Comparison of ENCODE assay signal across 11 cellular contexts in genomic region chrX:19885732-19886131, GRCh38. TPM values are rescaled to one million over a fixed set of nuclear protein-coding genes. Genes with fewer than 3 reads are reported as not detected.
DNase-seq lines count a peak whose midpoint lies in the region; ATAC-seq and TF ChIP-seq lines count a peak whose summit lies in the region.
"Had no signal": no experiment of that assay in that cellular context is flagged by ENCODE, and none has a peak within 500 bp of the region (broad histone marks: within the 10 kb centered on the region; RNA-seq: fewer than 3 reads in every experiment).

No MANE protein-coding gene starts in this region.

- H3K9me3 ChIP-seq in CD8-positive, alpha-beta memory T cell (ENCODE audit: low read length), result no peaks in the 10 kb centered on the region
- no peaks in the 10 kb centered on the region for H3K9me3 ChIP-seq in HUES48 (ENCODE audit: control insufficient read depth, insufficient read depth, low read length)
- no peaks in the 10 kb centered on the region for H3K9me3 ChIP-seq in neural cell (ENCODE audit: low read length)
- H3K9me3 ChIP-seq in colonic mucosa, result no peaks in the 10 kb centered on the region
- H3K9me3 ChIP-seq: gastroesophageal sphincter had no signal

- no peak for TF ChIP-seq RAD21 in neural cell (conservative IDR thresholded peaks at IDR 0.05)

- POLR2A ChIA-PET in CD8-positive, alpha-beta memory T cell (lab: Charles Lee), result no interaction called here

- peak overlapping the region; percentile 51 for H3K4me2 ChIP-seq in neural cell (ENCODE audit: low read length)

- H3K36me3 ChIP-seq in CD8-positive, alpha-beta memory T cell (ENCODE audit: insufficient read depth, low read length), result no peaks in the 10 kb centered on the region
- no peaks in the 10 kb centered on the region for H3K36me3 ChIP-seq in HUES48 (ENCODE audit: control insufficient read depth, insufficient read depth, low read length)
- H3K36me3 ChIP-seq in neural cell (ENCODE audit: insufficient read depth, low read length), result no peaks in the 10 kb centered on the region
- H3K36me3 ChIP-seq in colonic mucosa, result no peaks in the 10 kb centered on the region
- H3K36me3 ChIP-seq: gastroesophageal sphincter had no signal

- H3K4me3 ChIP-seq in CD8-positive, alpha-beta memory T cell (ENCODE audit: low read length), result no peak overlapping the region
- H3K4me3 ChIP-seq in HUES48 (ENCODE audit: low read depth, low read length), result peak overlapping the region; percentile 71; the same call in 1 of the 2 replicates
- peak overlapping the region; percentile 74 for H3K4me3 ChIP-seq in neural cell (ENCODE audit: low read length)
- no peak overlapping the region for H3K4me3 ChIP-seq in colonic mucosa

- no peak overlapping the region for H2AFZ ChIP-seq in neural cell (ENCODE audit: low read depth, low read length)
- H2AFZ ChIP-seq: parathyroid adenoma had no signal

- peak overlapping the region; percentile 6 to 91 (median 79) for H3K27ac Mint-ChIP-seq in CD8-positive, alpha-beta memory T cell
- H3K27ac Mint-ChIP-seq in activated naive CD8-positive, alpha-beta T cell treated with anti-CD3 and anti-CD28 coated beads, Interleukin-2, amount 50 U/mL, for 24 hours, result peak overlapping the region; percentile 70

- peaks cover 0 to 4% of the 10 kb centered on the region in 2 donors for H3K27me3 Mint-ChIP-seq in CD8-positive, alpha-beta memory T cell
- no peaks in the 10 kb centered on the region for H3K27me3 Mint-ChIP-seq in activated naive CD8-positive, alpha-beta T cell treated with anti-CD3 and anti-CD28 coated beads, Interleukin-2, amount 50 U/mL, for 24 hours

- no peak overlapping the region for H3K27ac ChIP-seq in CD8-positive, alpha-beta memory T cell (ENCODE audit: low read depth, low read length)
- H3K27ac ChIP-seq in HUES48 (ENCODE audit: low read depth, low read length), result no peak overlapping the region
- no peak overlapping the region for H3K27ac ChIP-seq in neural cell (ENCODE audit: low read length)
- H3K27ac ChIP-seq in colonic mucosa, result no peak overlapping the region
- H3K27ac ChIP-seq: parathyroid adenoma had no signal

- intact Hi-C loops in colonic mucosa (cut with DNase I), result loop anchor here (5.0 kb wide), 2 partner anchors 148 to 288 kb away; no protein-coding TSS in a partner anchor

- peaks cover 41 to 69% (median 57%) of the 10 kb centered on the region in 3 donors for H3K4me1 Mint-ChIP-seq in CD8-positive, alpha-beta memory T cell
- peaks cover 74% of the 10 kb centered on the region for H3K4me1 Mint-ChIP-seq in activated naive CD8-positive, alpha-beta T cell treated with anti-CD3 and anti-CD28 coated beads, Interleukin-2, amount 50 U/mL, for 24 hours

- DNase-seq in CD8-positive, alpha-beta memory T cell, result no peak
- no peak for DNase-seq in activated naive CD8-positive, alpha-beta T cell treated with anti-CD3 and anti-CD28 coated beads, Interleukin-2, amount 50 U/mL, for 24 hours
- DNase-seq in colonic mucosa, result no peak
- no peak for DNase-seq in 8988T
- DNase-seq in ureter (ENCODE audit: low spot score), result no peak
- DNase-seq: NCI-H510A had no signal

- TF ChIP-seq EP300 in neural cell (conservative IDR thresholded peaks at IDR 0.05; ENCODE audit: poor library complexity, severe bottlenecking), result no peak

- CTCF ChIA-PET in CD8-positive, alpha-beta memory T cell (lab: Charles Lee), result interaction anchor here (1.1 to 1.2 kb wide), 2 partner anchors 61 to 145 kb away, joined by 3 to 4 read pairs; no protein-coding TSS in a partner anchor

- H3K79me2 ChIP-seq in neural cell (replicated peaks; ENCODE audit: insufficient read depth, low read length), result peaks cover 5% of the 10 kb centered on the region
- H3K79me2 ChIP-seq: parathyroid adenoma had no signal

- no peaks in the 10 kb centered on the region for H3K9me2 ChIP-seq in neural cell (ENCODE audit: insufficient read depth, low read length)

- peaks cover 0 to 7% (median 3%) of the 10 kb centered on the region in 3 donors for H3K36me3 Mint-ChIP-seq in CD8-positive, alpha-beta memory T cell
- H3K36me3 Mint-ChIP-seq in activated naive CD8-positive, alpha-beta T cell treated with anti-CD3 and anti-CD28 coated beads, Interleukin-2, amount 50 U/mL, for 24 hours (ENCODE audit: low read depth), result peaks cover 9% of the 10 kb centered on the region

- H3K9me3 Mint-ChIP-seq in CD8-positive, alpha-beta memory T cell, result no peaks in the 10 kb centered on the region
- H3K9me3 Mint-ChIP-seq in activated naive CD8-positive, alpha-beta T cell treated with anti-CD3 and anti-CD28 coated beads, Interleukin-2, amount 50 U/mL, for 24 hours, result no peaks in the 10 kb centered on the region

- H3K9ac ChIP-seq in HUES48 (ENCODE audit: low read depth, low read length) (no peak overlapping the region), neural cell (ENCODE audit: low read length) (peak overlapping the region; percentile 67), colonic mucosa (ENCODE audit: low read depth in 2 of 2, low read length in 2 of 2) (no peak overlapping the region)
- H3K9ac ChIP-seq: parathyroid adenoma had no signal

- peak overlapping the region; percentile 64 to 92 (median 86) for H3K4me3 Mint-ChIP-seq in CD8-positive, alpha-beta memory T cell
- H3K4me3 Mint-ChIP-seq in activated naive CD8-positive, alpha-beta T cell treated with anti-CD3 and anti-CD28 coated beads, Interleukin-2, amount 50 U/mL, for 24 hours, result peak overlapping the region; percentile 78

- no peaks in the 10 kb centered on the region for H3F3A ChIP-seq in neural cell (ENCODE audit: insufficient read depth, low read length, poor library complexity, severe bottlenecking)

- TF ChIP-seq CTCF in neural cell (IDR thresholded peaks at IDR 0.05; ENCODE audit: poor library complexity, severe bottlenecking) (no peak), colonic mucosa (IDR thresholded peaks at IDR 0.05) (no peak)

- H3K4me1 ChIP-seq in CD8-positive, alpha-beta memory T cell (ENCODE audit: insufficient read depth, low read length), result peaks cover 25% of the 10 kb centered on the region
- H3K4me1 ChIP-seq in HUES48 (ENCODE audit: control insufficient read depth, insufficient read depth, low read length) (peaks cover 12% of the 10 kb centered on the region; the same call in 1 of the 2 replicates), colonic mucosa (no peaks in the 10 kb centered on the region)
- H3K4me1 ChIP-seq: parathyroid adenoma had no signal

- no peak for ATAC-seq in activated naive CD8-positive, alpha-beta T cell treated with anti-CD3 and anti-CD28 coated beads, Interleukin-2, amount 50 U/mL, for 24 hours
- ATAC-seq in HG03439 (IDR thresholded peaks at IDR 0.05; ENCODE audit: unreplicated experiment), result no peak
- ATAC-seq: gastroesophageal sphincter had no signal

- no peaks in the 10 kb centered on the region for H3K27me3 ChIP-seq in CD8-positive, alpha-beta memory T cell (ENCODE audit: insufficient read depth, low read length, poor library complexity, severe bottlenecking)
- H3K27me3 ChIP-seq in HUES48 (ENCODE audit: control insufficient read depth, insufficient read depth, low read length), result peaks cover 12% of the 10 kb centered on the region
- no peaks in the 10 kb centered on the region for H3K27me3 ChIP-seq in neural cell (ENCODE audit: insufficient read depth, low read depth, low read length)
- no peaks in the 10 kb centered on the region for H3K27me3 ChIP-seq in colonic mucosa
- H3K27me3 ChIP-seq: gastroesophageal sphincter had no signal

- H4K20me1 ChIP-seq in neural cell (ENCODE audit: insufficient read depth), result no peaks in the 10 kb centered on the region

TF ChIP-seq in neural cell, 6 proteins besides CTCF, POLR2A, EP300 and RAD21:
- TF ChIP-seq EZH2 (IDR thresholded peaks at IDR 0.05; ENCODE audit: borderline replicate concordance, insufficient read depth, low read length, poor library complexity, severe bottlenecking), result no peak
- TF ChIP-seq TAF1 (IDR thresholded peaks at IDR 0.05; ENCODE audit: low read depth), result no peak
- TF ChIP-seq POLR2AphosphoS5 (IDR thresholded peaks at IDR 0.05), result no peak
- TF ChIP-seq SMC3 (conservative IDR thresholded peaks at IDR 0.05; ENCODE audit: poor library complexity), result no peak
- no peak for TF ChIP-seq REST (IDR thresholded peaks at IDR 0.05; ENCODE audit: borderline replicate concordance)
- no peak for TF ChIP-seq MXI1 (conservative IDR thresholded peaks at IDR 0.05; ENCODE audit: poor library complexity, severe bottlenecking)

RNA-seq across cellular contexts. Expression of gene SH3KBP1, which starts 1.7 kb away (rescaled TPM):
- total RNA-seq in CD8-positive, alpha-beta memory T cell, result 10 to 100 TPM; 79.7 to 91.9 TPM
- 221 TPM for polyA plus RNA-seq in CD8-positive, alpha-beta memory T cell
- 6.1 and 8.1 TPM in 2 replicates for polyA plus RNA-seq in neural cell
- polyA minus RNA-seq in neural cell, result 17.5 and 32.8 TPM in 2 replicates
- 10 to 100 TPM; 57.8 to 77.3 TPM for total RNA-seq in colonic mucosa
- total RNA-seq in ureter, result 18.0 TPM

Comparison
In these comparisons a context has a peak if more than half of its experiments do, and no peak if none do; other contexts are left out.
1. H3K4me3 ChIP-seq: peak in HUES48 (single experiment) and neural cell (single experiment); none in CD8-positive, alpha-beta memory T cell (single experiment) and colonic mucosa (single experiment).